2 cellular contexts compared by ENCODE assay signal in the genomic region with DNA sequence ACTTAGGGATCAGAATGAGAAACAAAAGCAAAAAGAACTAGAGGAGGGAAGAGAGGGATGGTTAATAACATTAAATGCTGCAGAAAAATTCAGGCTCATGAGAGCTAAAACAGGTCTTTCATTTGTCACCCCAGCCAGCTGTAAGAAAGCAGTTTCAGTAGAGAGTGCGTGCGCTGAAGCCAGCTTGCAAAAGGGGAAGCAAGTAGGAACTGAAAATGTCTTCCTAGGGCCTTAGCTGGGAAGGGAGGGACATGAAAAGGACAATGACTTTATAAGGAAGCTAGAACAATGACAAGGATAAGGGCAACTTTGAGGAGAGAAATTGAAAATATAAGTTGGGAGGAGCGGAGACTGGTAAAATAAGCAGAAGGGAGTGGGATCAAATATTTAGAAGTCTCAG.
TF ChIP-seq lines count a peak whose summit lies in the region.

No MANE protein-coding gene starts in this region.

TF ChIP-seq in liver, 16 proteins besides CTCF, POLR2A, EP300 and RAD21:
- TF ChIP-seq HNF4A (conservative IDR thresholded peaks at IDR 0.05) (no peak), SP1 (IDR thresholded peaks at IDR 0.05) (no peak), YY1 (IDR thresholded peaks at IDR 0.05) (peak; percentile 13), EGR1 (IDR thresholded peaks at IDR 0.05; ENCODE audit: low read depth in 2 of 2) (no peak), FOXA2 (IDR thresholded peaks at IDR 0.05) (no peak)
- TF ChIP-seq, protein P1, sequence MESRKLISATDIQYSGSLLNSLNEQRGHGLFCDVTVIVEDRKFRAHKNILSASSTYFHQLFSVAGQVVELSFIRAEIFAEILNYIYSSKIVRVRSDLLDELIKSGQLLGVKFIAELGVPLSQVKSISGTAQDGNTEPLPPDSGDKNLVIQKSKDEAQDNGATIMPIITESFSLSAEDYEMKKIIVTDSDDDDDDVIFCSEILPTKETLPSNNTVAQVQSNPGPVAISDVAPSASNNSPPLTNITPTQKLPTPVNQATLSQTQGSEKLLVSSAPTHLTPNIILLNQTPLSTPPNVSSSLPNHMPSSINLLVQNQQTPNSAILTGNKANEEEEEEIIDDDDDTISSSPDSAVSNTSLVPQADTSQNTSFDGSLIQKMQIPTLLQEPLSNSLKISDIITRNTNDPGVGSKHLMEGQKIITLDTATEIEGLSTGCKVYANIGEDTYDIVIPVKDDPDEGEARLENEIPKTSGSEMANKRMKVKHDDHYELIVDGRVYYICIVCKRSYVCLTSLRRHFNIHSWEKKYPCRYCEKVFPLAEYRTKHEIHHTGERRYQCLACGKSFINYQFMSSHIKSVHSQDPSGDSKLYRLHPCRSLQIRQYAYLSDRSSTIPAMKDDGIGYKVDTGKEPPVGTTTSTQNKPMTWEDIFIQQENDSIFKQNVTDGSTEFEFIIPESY (IDR thresholded peaks at IDR 0.05): no peak
TF ChIP-seq in liver: peak in this region for 1.

TF ChIP-seq in HepG2, 621 proteins besides CTCF, POLR2A, EP300 and RAD21:
- TF ChIP-seq RXRA (CRISPR knock-in tag; IDR thresholded peaks at IDR 0.05) (no peak), NFATC3 (CRISPR knock-in tag; IDR thresholded peaks at IDR 0.05) (no peak), CHD2 (IDR thresholded peaks at IDR 0.05; ENCODE audit: low read depth, low read length) (no peak), ZNF484 (CRISPR knock-in tag; IDR thresholded peaks at IDR 0.05; ENCODE audit: borderline replicate concordance, low read depth) (no peak), KLF13 (CRISPR knock-in tag; IDR thresholded peaks at IDR 0.05) (no peak), DR1 (CRISPR knock-in tag; IDR thresholded peaks at IDR 0.05) (no peak), ZNF841 (CRISPR knock-in tag; IDR thresholded peaks at IDR 0.05; ENCODE audit: borderline replicate concordance) (no peak), ZFP36 (IDR thresholded peaks at IDR 0.05; ENCODE audit: borderline replicate concordance, low read depth, low read length, partially characterized antibody) (no peak), ZMYM4 (CRISPR knock-in tag; IDR thresholded peaks at IDR 0.05) (no peak), MAFK (conservative IDR thresholded peaks at IDR 0.05 in 1 of 2, IDR thresholded peaks at IDR 0.05 in 1 of 2; ENCODE audit: low read length in 2 of 2) (no peak), ZFP41 (CRISPR knock-in tag; IDR thresholded peaks at IDR 0.05; ENCODE audit: borderline replicate concordance) (no peak), ZMAT3 (CRISPR knock-in tag; conservative IDR thresholded peaks at IDR 0.05) (no peak), CBX5 (CRISPR knock-in tag; IDR thresholded peaks at IDR 0.05; ENCODE audit: borderline replicate concordance) (no peak), ZNF839 (CRISPR knock-in tag; IDR thresholded peaks at IDR 0.05; ENCODE audit: borderline replicate concordance) (no peak)
- TF ChIP-seq, protein P2, sequence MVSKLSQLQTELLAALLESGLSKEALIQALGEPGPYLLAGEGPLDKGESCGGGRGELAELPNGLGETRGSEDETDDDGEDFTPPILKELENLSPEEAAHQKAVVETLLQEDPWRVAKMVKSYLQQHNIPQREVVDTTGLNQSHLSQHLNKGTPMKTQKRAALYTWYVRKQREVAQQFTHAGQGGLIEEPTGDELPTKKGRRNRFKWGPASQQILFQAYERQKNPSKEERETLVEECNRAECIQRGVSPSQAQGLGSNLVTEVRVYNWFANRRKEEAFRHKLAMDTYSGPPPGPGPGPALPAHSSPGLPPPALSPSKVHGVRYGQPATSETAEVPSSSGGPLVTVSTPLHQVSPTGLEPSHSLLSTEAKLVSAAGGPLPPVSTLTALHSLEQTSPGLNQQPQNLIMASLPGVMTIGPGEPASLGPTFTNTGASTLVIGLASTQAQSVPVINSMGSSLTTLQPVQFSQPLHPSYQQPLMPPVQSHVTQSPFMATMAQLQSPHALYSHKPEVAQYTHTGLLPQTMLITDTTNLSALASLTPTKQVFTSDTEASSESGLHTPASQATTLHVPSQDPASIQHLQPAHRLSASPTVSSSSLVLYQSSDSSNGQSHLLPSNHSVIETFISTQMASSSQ (IDR thresholded peaks at IDR 0.05; ENCODE audit: low read depth): no peak
- TF ChIP-seq, protein P2 (CRISPR knock-in tag; IDR thresholded peaks at IDR 0.05; ENCODE audit: borderline replicate concordance): no peak
- TF ChIP-seq, protein P3, sequence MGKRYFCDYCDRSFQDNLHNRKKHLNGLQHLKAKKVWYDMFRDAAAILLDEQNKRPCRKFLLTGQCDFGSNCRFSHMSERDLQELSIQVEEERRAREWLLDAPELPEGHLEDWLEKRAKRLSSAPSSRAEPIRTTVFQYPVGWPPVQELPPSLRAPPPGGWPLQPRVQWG (CRISPR knock-in tag; IDR thresholded peaks at IDR 0.05; ENCODE audit: borderline replicate concordance, low read depth): no peak
